In the genomic region with DNA sequence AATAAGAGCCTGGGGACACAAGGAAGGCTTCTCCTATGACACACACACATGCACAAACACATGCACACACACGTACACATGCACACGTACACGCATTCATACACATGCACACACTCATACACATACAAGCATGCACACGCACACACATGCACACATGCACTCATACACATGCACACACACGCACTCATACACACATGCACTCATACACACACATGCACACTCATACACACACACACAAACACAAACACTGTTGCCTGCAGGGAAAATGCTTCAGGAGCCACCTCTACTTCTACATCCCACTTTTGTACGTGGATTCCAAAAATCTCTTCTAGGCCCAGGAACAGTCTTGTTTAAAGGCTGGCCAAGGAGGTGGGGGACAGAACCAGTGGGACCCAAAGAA, we compare ENCODE assay signal across 1 cellular context.
TF ChIP-seq lines count a peak whose summit lies in the region.

No MANE protein-coding gene starts in this region.

TF ChIP-seq in endothelial cell of umbilical vein, 7 proteins besides CTCF, POLR2A, EP300 and RAD21:
- TF ChIP-seq, protein P1, sequence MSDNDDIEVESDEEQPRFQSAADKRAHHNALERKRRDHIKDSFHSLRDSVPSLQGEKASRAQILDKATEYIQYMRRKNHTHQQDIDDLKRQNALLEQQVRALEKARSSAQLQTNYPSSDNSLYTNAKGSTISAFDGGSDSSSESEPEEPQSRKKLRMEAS (IDR thresholded peaks at IDR 0.05; ENCODE audit: insufficient read depth, insufficient read length), result peak; percentile 41
- no peak for TF ChIP-seq GATA2 (IDR thresholded peaks at IDR 0.05; ENCODE audit: insufficient read depth, insufficient read length, low read depth, low read length)
